16 cellular contexts compared by ENCODE assay signal in the genomic region with DNA sequence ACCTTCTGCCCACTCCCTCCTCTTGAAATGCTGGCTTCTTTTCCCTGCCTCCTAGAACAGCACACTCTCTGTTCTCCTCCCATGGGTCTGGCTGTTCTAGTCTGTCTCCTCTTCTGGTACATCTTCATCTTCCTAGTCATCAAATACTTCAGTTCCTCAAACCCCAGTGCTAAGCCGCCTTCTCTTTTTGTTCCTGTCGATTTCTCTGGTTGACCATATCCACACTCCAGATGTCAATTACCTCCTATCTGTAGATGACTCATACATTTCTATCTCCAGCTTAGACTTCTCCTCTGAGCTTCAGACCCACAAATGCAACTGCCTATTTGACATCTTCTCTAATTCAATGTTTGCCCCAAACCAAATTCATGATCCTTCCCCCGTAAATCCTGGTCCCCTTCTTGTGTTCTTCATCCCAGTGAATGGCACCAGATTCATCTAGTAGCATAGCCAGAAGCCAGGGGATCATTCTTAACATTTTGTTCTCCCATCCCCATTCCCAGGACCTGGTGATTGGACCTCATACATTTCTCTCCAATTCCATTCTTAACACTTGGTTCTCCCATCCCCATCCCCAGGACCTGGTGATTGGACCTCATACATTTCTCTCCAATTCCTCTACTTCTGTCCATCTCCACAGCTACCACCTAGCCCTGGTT. TPM values are rescaled to one million over a fixed set of nuclear protein-coding genes. Genes with fewer than 3 reads are reported as not detected.
DNase-seq lines count a peak whose midpoint lies in the region; ATAC-seq, FAIRE-seq and TF ChIP-seq lines count a peak whose summit lies in the region.
"Had no signal": no experiment of that assay in that cellular context is flagged by ENCODE, and none has a peak within 500 bp of the region (broad histone marks: within the 10 kb centered on the region; RNA-seq: fewer than 3 reads in every experiment).

No MANE protein-coding gene starts in this region.

- 81 to 83% (median 82%) methylated on average over 3 of the region's 3 CpGs for WGBS in small intestine, 3 donors

- peak; percentile 49 for ATAC-seq in activated naive CD8-positive, alpha-beta T cell treated with anti-CD3 and anti-CD28 coated beads, Interleukin-2, amount 50 U/mL, for 24 hours
- ATAC-seq in GM21381 (IDR thresholded peaks at IDR 0.05; ENCODE audit: unreplicated experiment) (no peak), GM19324 (IDR thresholded peaks at IDR 0.05; ENCODE audit: low FRiP score, unreplicated experiment) (no peak)
- ATAC-seq: GM23338 had no signal

- TF ChIP-seq POLR2A in NB4 (IDR thresholded peaks at IDR 0.05; ENCODE audit: extremely low read depth, insufficient read length): no peak

- no peak overlapping the region for H3K4me3 Mint-ChIP-seq in activated CD4-positive, alpha-beta T cell treated with anti-CD3 and anti-CD28 coated beads, Interleukin-2, amount 10 ng/mL, durations not matched to agents 24 days and 14 days
- no peak overlapping the region for H3K4me3 Mint-ChIP-seq in activated naive CD8-positive, alpha-beta T cell treated with anti-CD3 and anti-CD28 coated beads, Interleukin-2, amount 50 U/mL, for 24 hours
- H3K4me3 Mint-ChIP-seq: activated naive CD8-positive, alpha-beta T cell treated with anti-CD3 and anti-CD28 coated beads, Interleukin-2, amount 10 ng/mL, durations not matched to agents 7 days and 5 days; GM23338 had no signal

- in situ Hi-C loops in GM13977 (cut with MboI; ENCODE audit: low pct_unique_long_range_greater_than_20kb, low sequenced_read_pairs, unreplicated experiment): no loop called here

- peaks cover 0 to 1% of the 10 kb centered on the region in 2 donors for H3K36me3 ChIP-seq in small intestine (ENCODE audit: control insufficient read depth in 2 of 2, insufficient read depth in 2 of 2, low read length in 2 of 2)

- no peaks in the 10 kb centered on the region for H3K9me3 ChIP-seq in small intestine (ENCODE audit: control insufficient read depth, low read depth)

- H3K4me1 ChIP-seq in small intestine (ENCODE audit: control insufficient read depth in 2 of 2, insufficient read depth in 1 of 2, low read depth in 1 of 2, low read length in 1 of 2): no peaks in the 10 kb centered on the region

- intact Hi-C loops in activated CD4-positive, alpha-beta T cell treated with anti-CD3 and anti-CD28 coated beads, Interleukin-2, amount 10 ng/mL, durations not matched to agents 24 days and 14 days (cut with micrococcal nuclease): no loop called here

- no peak overlapping the region for H3K27ac ChIP-seq in small intestine (ENCODE audit: low read depth in 1 of 2, low read length in 1 of 2)
- H3K27ac ChIP-seq: tibial nerve had no signal

- H3K9me3 Mint-ChIP-seq in activated CD4-positive, alpha-beta T cell treated with anti-CD3 and anti-CD28 coated beads, Interleukin-2, amount 10 ng/mL, durations not matched to agents 24 days and 14 days: peaks cover 5% of the 10 kb centered on the region
- H3K9me3 Mint-ChIP-seq in activated naive CD8-positive, alpha-beta T cell treated with anti-CD3 and anti-CD28 coated beads, Interleukin-2, amount 50 U/mL, for 24 hours: peaks cover 9% of the 10 kb centered on the region

- no peak for DNase-seq in activated CD4-positive, alpha-beta T cell treated with anti-CD3 and anti-CD28 coated beads, Interleukin-2, amount 10 ng/mL, durations not matched to agents 24 days and 14 days
- DNase-seq in activated CD4-positive, alpha-beta T cell treated with anti-CD3 and anti-CD28 coated beads for 1 hour: no peak
- peak; percentile 77 for DNase-seq in NB4 (ENCODE audit: low read depth)
- DNase-seq in activated naive CD8-positive, alpha-beta T cell treated with anti-CD3 and anti-CD28 coated beads, Interleukin-2, amount 50 U/mL, for 24 hours: no peak
- DNase-seq in small intestine: peak; percentile 11
- DNase-seq in GM13977 (ENCODE audit: low spot score): no peak
- DNase-seq: activated naive CD8-positive, alpha-beta T cell treated with anti-CD3 and anti-CD28 coated beads, Interleukin-2, amount 10 ng/mL, durations not matched to agents 7 days and 5 days; Calu3; mammary epithelial cell; MG63; T-helper 1 cell had no signal

- TF ChIP-seq CTCF in NB4 (IDR thresholded peaks at IDR 0.05; ENCODE audit: low read depth, low read length): no peak
- TF ChIP-seq CTCF in GM13977 (IDR thresholded peaks at IDR 0.05; ENCODE audit: extremely low read depth, insufficient read depth, missing control alignments): no peak

- no peak for FAIRE-seq in small intestine (lab: Jason Lieb, UNC)
- FAIRE-seq: colon had no signal

- no peaks in the 10 kb centered on the region for H3K27me3 Mint-ChIP-seq in activated CD4-positive, alpha-beta T cell treated with anti-CD3 and anti-CD28 coated beads, Interleukin-2, amount 10 ng/mL, durations not matched to agents 24 days and 14 days
- no peaks in the 10 kb centered on the region for H3K27me3 Mint-ChIP-seq in activated naive CD8-positive, alpha-beta T cell treated with anti-CD3 and anti-CD28 coated beads, Interleukin-2, amount 50 U/mL, for 24 hours
- H3K27me3 Mint-ChIP-seq: activated naive CD8-positive, alpha-beta T cell treated with anti-CD3 and anti-CD28 coated beads, Interleukin-2, amount 10 ng/mL, durations not matched to agents 7 days and 5 days had no signal

- peak overlapping the region; percentile 5 for H3K27ac Mint-ChIP-seq in activated CD4-positive, alpha-beta T cell treated with anti-CD3 and anti-CD28 coated beads, Interleukin-2, amount 10 ng/mL, durations not matched to agents 24 days and 14 days
- peak overlapping the region; percentile 47 for H3K27ac Mint-ChIP-seq in activated naive CD8-positive, alpha-beta T cell treated with anti-CD3 and anti-CD28 coated beads, Interleukin-2, amount 50 U/mL, for 24 hours
- H3K27ac Mint-ChIP-seq: activated naive CD8-positive, alpha-beta T cell treated with anti-CD3 and anti-CD28 coated beads, Interleukin-2, amount 10 ng/mL, durations not matched to agents 7 days and 5 days; GM23338 had no signal

- H3K4me1 Mint-ChIP-seq in activated CD4-positive, alpha-beta T cell treated with anti-CD3 and anti-CD28 coated beads, Interleukin-2, amount 10 ng/mL, durations not matched to agents 24 days and 14 days: peaks cover 16% of the 10 kb centered on the region
- H3K4me1 Mint-ChIP-seq in activated naive CD8-positive, alpha-beta T cell treated with anti-CD3 and anti-CD28 coated beads, Interleukin-2, amount 50 U/mL, for 24 hours: peaks cover 38% of the 10 kb centered on the region
- H3K4me1 Mint-ChIP-seq: GM23338 had no signal

- no peak overlapping the region for H3K4me3 ChIP-seq in NB4 (ENCODE audit: low read depth, low read length)
- no peak overlapping the region for H3K4me3 ChIP-seq in small intestine (ENCODE audit: low read depth in 1 of 2, low read length in 2 of 2)
- H3K4me3 ChIP-seq: GM23338, MG63, tibial nerve had no signal

- peaks cover 27% of the 10 kb centered on the region for H3K36me3 Mint-ChIP-seq in activated CD4-positive, alpha-beta T cell treated with anti-CD3 and anti-CD28 coated beads, Interleukin-2, amount 10 ng/mL, durations not matched to agents 24 days and 14 days (ENCODE audit: low read depth)
- peaks cover 37% of the 10 kb centered on the region for H3K36me3 Mint-ChIP-seq in activated naive CD8-positive, alpha-beta T cell treated with anti-CD3 and anti-CD28 coated beads, Interleukin-2, amount 50 U/mL, for 24 hours (ENCODE audit: low read depth)

- no peaks in the 10 kb centered on the region for H3K27me3 ChIP-seq in small intestine (ENCODE audit: control insufficient read depth in 2 of 2, insufficient read depth in 2 of 2, low read length in 2 of 2)
- H3K27me3 ChIP-seq: MG63, tibial nerve had no signal

RNA-seq across cellular contexts. Expression of gene USP24, which starts 35.9 kb away (rescaled TPM):
- 48.4 and 49.5 TPM in 2 replicates for total RNA-seq in activated CD4-positive, alpha-beta T cell treated with anti-CD3 and anti-CD28 coated beads, Interleukin-2, amount 10 ng/mL, durations not matched to agents 24 days and 14 days
- 10 to 100 TPM in 2 of 3 donors, 1 to 10 TPM in 1; 7.3 to 11.4 (median 11.1) TPM for polyA plus RNA-seq in small intestine

Comparison
In these comparisons a context has a peak if more than half of its experiments do, and no peak if none do; other contexts are left out.
1. DNase-seq: peak in NB4 (single experiment) and small intestine (single experiment); none in activated CD4-positive, alpha-beta T cell treated with anti-CD3 and anti-CD28 coated beads, Interleukin-2, amount 10 ng/mL, durations not matched to agents 24 days and 14 days (single experiment), activated CD4-positive, alpha-beta T cell treated with anti-CD3 and anti-CD28 coated beads for 1 hour (single experiment), activated naive CD8-positive, alpha-beta T cell treated with anti-CD3 and anti-CD28 coated beads, Interleukin-2, amount 50 U/mL, for 24 hours (single experiment) and GM13977 (single experiment).